Comparison of ENCODE assay signal across 13 cellular contexts in genomic region chr7:112782498-112782897, GRCh38. TPM values are rescaled to one million over a fixed set of nuclear protein-coding genes. Genes with fewer than 3 reads are reported as not detected.
A peak's percentile ranks its signal among the peaks of the same experiment; 100 is the strongest.
DNase-seq lines count a peak whose midpoint lies in the region; ATAC-seq, FAIRE-seq and TF ChIP-seq lines count a peak whose summit lies in the region.
"Had no signal": no experiment of that assay in that cellular context is flagged by ENCODE, and none has a peak within 500 bp of the region (broad histone marks: within the 10 kb centered on the region; RNA-seq: fewer than 3 reads in every experiment).

No MANE protein-coding gene starts in this region.

- no peaks in the 10 kb centered on the region for H3K27me3 ChIP-seq in ascending aorta
- H3K27me3 ChIP-seq: gastrocnemius medialis, SJSA1 had no signal

- TF ChIP-seq CTCF in ascending aorta (IDR thresholded peaks at IDR 0.05): no peak

- H3K36me3 Mint-ChIP-seq in activated T-helper 2 cell treated with anti-CD3 and anti-CD28 coated beads, Interferon-gamma antibody, Interleukin-2, Interleukin-4, amounts not matched to agents 10 μg/mL and 5 μg/mL and 100 μg/mL, durations not matched to agents 14 hours and 24 hours and 36 hours (ENCODE audit: low read depth): peaks cover 46% of the 10 kb centered on the region

- no peak for FAIRE-seq in RCC 7860 (lab: Jason Lieb, UNC)

- ATAC-seq in GM18498 (IDR thresholded peaks at IDR 0.05; ENCODE audit: unreplicated experiment) (peak; percentile 91), GM19395 (IDR thresholded peaks at IDR 0.05; ENCODE audit: unreplicated experiment) (peak; percentile 96), HG03039 (IDR thresholded peaks at IDR 0.05; ENCODE audit: unreplicated experiment) (peak; percentile 98), GM19324 (IDR thresholded peaks at IDR 0.05; ENCODE audit: low FRiP score, unreplicated experiment) (no peak), SK-N-SH treated with all-trans-retinoic acid at 6 μM for 48 hours (no peak)
- ATAC-seq: gastrocnemius medialis; naive thymus-derived CD4-positive, alpha-beta T cell had no signal

- no peak overlapping the region for H3K4me3 Mint-ChIP-seq in activated T-helper 2 cell treated with anti-CD3 and anti-CD28 coated beads, Interferon-gamma antibody, Interleukin-2, Interleukin-4, amounts not matched to agents 10 μg/mL and 5 μg/mL and 100 μg/mL, durations not matched to agents 14 hours and 24 hours and 36 hours (ENCODE audit: low read depth)

- DNase-seq in activated T-helper 2 cell treated with anti-CD3 and anti-CD28 coated beads, Interferon-gamma antibody, Interleukin-2, Interleukin-4, amounts not matched to agents 10 μg/mL and 5 μg/mL and 100 μg/mL, durations not matched to agents 14 hours and 24 hours and 36 hours (ENCODE audit: low spot score): no peak
- DNase-seq in ascending aorta (ENCODE audit: low spot score in 2 of 2) (no peak), RCC 7860 (ENCODE audit: low spot score) (no peak)
- DNase-seq: activated naive CD4-positive, alpha-beta T cell; gastrocnemius medialis; naive thymus-derived CD4-positive, alpha-beta T cell had no signal

- H3K4me1 Mint-ChIP-seq in activated T-helper 2 cell treated with anti-CD3 and anti-CD28 coated beads, Interferon-gamma antibody, Interleukin-2, Interleukin-4, amounts not matched to agents 10 μg/mL and 5 μg/mL and 100 μg/mL, durations not matched to agents 14 hours and 24 hours and 36 hours (ENCODE audit: low read depth): peaks cover 31% of the 10 kb centered on the region

- no peak overlapping the region for H3K27ac ChIP-seq in ascending aorta
- H3K27ac ChIP-seq: gastrocnemius medialis, KMS-11, SJSA1 had no signal

- no peak overlapping the region for H3K4me3 ChIP-seq in ascending aorta
- H3K4me3 ChIP-seq: gastrocnemius medialis, SJSA1 had no signal

- no peaks in the 10 kb centered on the region for H3K9me3 ChIP-seq in ascending aorta
- H3K9me3 ChIP-seq: gastrocnemius medialis, SJSA1 had no signal

- intact Hi-C loops in activated T-helper 2 cell treated with anti-CD3 and anti-CD28 coated beads, Interferon-gamma antibody, Interleukin-2, Interleukin-4, amounts not matched to agents 10 μg/mL and 5 μg/mL and 100 μg/mL, durations not matched to agents 14 hours and 24 hours and 36 hours (cut with micrococcal nuclease): loop anchor here (1.0 to 10.0 kb wide), 4 partner anchors 8 to 268 kb away; partner anchors contain the start of gene TMEM168
- intact Hi-C loops in ascending aorta (cut with DNase I): no loop called here

- H3K36me3 ChIP-seq in ascending aorta: peaks cover 3 to 12% of the 10 kb centered on the region in 2 donors

- H3K27me3 Mint-ChIP-seq in activated T-helper 2 cell treated with anti-CD3 and anti-CD28 coated beads, Interferon-gamma antibody, Interleukin-2, Interleukin-4, amounts not matched to agents 10 μg/mL and 5 μg/mL and 100 μg/mL, durations not matched to agents 14 hours and 24 hours and 36 hours (ENCODE audit: low read depth): no peaks in the 10 kb centered on the region
- H3K27me3 Mint-ChIP-seq: naive thymus-derived CD4-positive, alpha-beta T cell had no signal

- no peaks in the 10 kb centered on the region for H3K4me1 ChIP-seq in ascending aorta

- no peaks in the 10 kb centered on the region for H3K9me3 Mint-ChIP-seq in activated T-helper 2 cell treated with anti-CD3 and anti-CD28 coated beads, Interferon-gamma antibody, Interleukin-2, Interleukin-4, amounts not matched to agents 10 μg/mL and 5 μg/mL and 100 μg/mL, durations not matched to agents 14 hours and 24 hours and 36 hours
- H3K9me3 Mint-ChIP-seq: naive thymus-derived CD4-positive, alpha-beta T cell had no signal

- H3K27ac Mint-ChIP-seq in activated T-helper 2 cell treated with anti-CD3 and anti-CD28 coated beads, Interferon-gamma antibody, Interleukin-2, Interleukin-4, amounts not matched to agents 10 μg/mL and 5 μg/mL and 100 μg/mL, durations not matched to agents 14 hours and 24 hours and 36 hours: peak overlapping the region; percentile 18

TF ChIP-seq in SK-N-SH treated with all-trans-retinoic acid at 6 μM for 48 hours, 23 proteins besides CTCF, POLR2A, EP300 and RAD21:
- TF ChIP-seq ARNTL (CRISPR knock-in tag; IDR thresholded peaks at IDR 0.05; ENCODE audit: borderline replicate concordance, low read depth) (no peak), ZFP30 (CRISPR knock-in tag; IDR thresholded peaks at IDR 0.05) (no peak), TOX (CRISPR knock-in tag; IDR thresholded peaks at IDR 0.05; ENCODE audit: borderline replicate concordance) (no peak), TSHZ2 (CRISPR knock-in tag; IDR thresholded peaks at IDR 0.05) (no peak), CSDC2 (CRISPR knock-in tag; IDR thresholded peaks at IDR 0.05) (no peak), CSRNP3 (CRISPR knock-in tag; IDR thresholded peaks at IDR 0.05) (no peak), RARB (CRISPR knock-in tag; IDR thresholded peaks at IDR 0.05) (no peak), ISL1 (CRISPR knock-in tag; IDR thresholded peaks at IDR 0.05) (no peak)

RNA-seq across cellular contexts. Expression of gene TMEM168, which starts 7.7 kb away (rescaled TPM):
- total RNA-seq in activated T-helper 2 cell treated with anti-CD3 and anti-CD28 coated beads, Interferon-gamma antibody, Interleukin-2, Interleukin-4, amounts not matched to agents 10 μg/mL and 5 μg/mL and 100 μg/mL, durations not matched to agents 14 hours and 24 hours and 36 hours: 16.3 and 17.7 TPM in 2 replicates
- total RNA-seq in ascending aorta: 8.4 TPM

Comparison
In these comparisons a context has a peak if more than half of its experiments do, and no peak if none do; other contexts are left out.
1. ATAC-seq: peak in GM18498 (single experiment), GM19395 (single experiment) and HG03039 (single experiment); none in GM19324 (single experiment) and SK-N-SH treated with all-trans-retinoic acid at 6 μM for 48 hours (single experiment).